Comparison of ENCODE assay signal across 8 cellular contexts in the genomic region with DNA sequence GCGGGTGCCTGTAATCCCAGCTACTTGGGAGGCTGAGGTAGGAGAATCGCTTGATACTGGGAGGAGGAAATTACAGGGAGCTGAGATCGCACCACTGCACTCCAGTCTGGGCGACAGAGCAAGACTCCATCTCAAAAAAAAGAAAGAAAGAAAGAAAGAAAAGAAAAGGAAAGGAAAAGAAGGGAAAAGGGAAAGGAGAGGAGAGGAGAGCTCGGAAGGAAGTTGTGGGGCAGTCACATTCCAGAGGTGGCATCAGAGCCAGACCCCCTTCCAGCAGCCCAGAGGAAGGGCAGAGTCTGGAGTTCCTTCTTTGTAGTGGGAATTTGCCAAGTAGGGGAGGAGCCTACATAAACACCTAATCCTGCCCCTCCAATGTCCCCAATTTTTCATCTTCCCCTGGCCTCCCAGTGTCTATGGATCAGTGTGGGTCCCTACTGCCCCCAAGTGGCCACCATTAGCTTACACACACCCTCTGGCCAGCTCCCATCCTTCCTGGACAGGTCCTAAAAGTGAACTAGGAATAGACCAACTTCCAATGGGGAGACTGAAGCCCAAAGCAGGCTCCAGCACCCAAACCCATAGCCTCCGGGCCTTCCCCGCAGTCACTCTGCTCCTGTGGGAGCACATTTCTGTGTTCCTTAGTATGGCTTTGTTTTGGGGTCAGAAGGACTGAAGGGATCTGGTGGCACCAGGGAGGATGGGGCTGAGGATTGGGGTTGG. TPM values are rescaled to one million over a fixed set of nuclear protein-coding genes. Genes with fewer than 3 reads are reported as not detected.
A peak's percentile ranks its signal among the peaks of the same experiment; 100 is the strongest.
DNase-seq lines count a peak whose midpoint lies in the region; ATAC-seq and TF ChIP-seq lines count a peak whose summit lies in the region.

No MANE protein-coding gene starts in this region.

- POLR2A ChIA-PET in HCT116 (lab: Charles Lee) = interaction anchor here (0.7 to 1.0 kb wide), 3 partner anchors 51 to 243 kb away, joined by 3 to 4 read pairs (median 3); no protein-coding TSS in a partner anchor

- H3K27me3 ChIP-seq in HCT116 (ENCODE audit: insufficient read depth, low read length) = no peaks in the 10 kb centered on the region

- RAD21 ChIA-PET in HCT116 (lab: Charles Lee; ENCODE audit: low non-redundant PET in 1 of 2, low total read pairs in 2 of 2, uncharacterized antibody in 2 of 2, unreplicated experiment in 2 of 2) = interaction anchor here (0.6 to 1.9 kb wide), 6 partner anchors 8 to 1069 kb away, joined by 3 to 12 read pairs (median 5); no protein-coding TSS in a partner anchor

- peak; percentile 91 for ATAC-seq in HCT116

- H3K27ac Mint-ChIP-seq in activated naive CD4-positive, alpha-beta T cell treated with anti-CD3 and anti-CD28 coated beads for 36 hours = no peak overlapping the region

- H3K36me3 ChIP-seq in HCT116 (ENCODE audit: control insufficient read depth in 1 of 2, insufficient read depth in 2 of 2, low read length in 2 of 2) = no peaks in the 10 kb centered on the region

- no peaks in the 10 kb centered on the region for H3K79me2 ChIP-seq in HCT116 (ENCODE audit: insufficient read depth, low read length)

- intact Hi-C loops in HCT116 (cut with micrococcal nuclease) (loop anchor here (1.0 kb wide), 3 partner anchors 51 to 234 kb away; no protein-coding TSS in a partner anchor), head of caudate nucleus (cut with DNase I) (loop anchor here (5.0 kb wide), 1 partner anchor 86 kb away; no protein-coding TSS in a partner anchor), posterior cingulate gyrus (cut with DNase I) (loop anchor here (1.0 kb wide), 1 partner anchor 85 kb away; no protein-coding TSS in a partner anchor)
- intact Hi-C loops in activated naive CD4-positive, alpha-beta T cell treated with anti-CD3 and anti-CD28 coated beads for 36 hours (cut with micrococcal nuclease) = loop anchor here (1.0 to 10.0 kb wide), 5 partner anchors 51 to 388 kb away; a partner anchor contains a TSS

- no peaks in the 10 kb centered on the region for H3K36me3 Mint-ChIP-seq in activated naive CD4-positive, alpha-beta T cell treated with anti-CD3 and anti-CD28 coated beads for 36 hours (ENCODE audit: low read depth)

- TF ChIP-seq RAD21 in HCT116 (IDR thresholded peaks at IDR 0.05; ENCODE audit: low read depth) = peak; percentile 89

- DNase-seq in D341Med (ENCODE audit: low spot score) (peak; percentile 79), HCT116 (ENCODE audit: low read depth, low spot score) (peak; percentile 69), NCI-H524 treated with DMSO at 0.1 percent for 48 hours (lab: John Stamatoyannopoulos, UW) (peak; percentile 15), head of caudate nucleus (peak in 41 of 42 donors; percentile 26 to 84 (median 63)), posterior cingulate gyrus (peak in 7 of 10 donors; percentile 54 to 94 (median 71)), amniotic stem cell (lab: John Stamatoyannopoulos, UW) (no peak), activated gamma-delta T cell (lab: John Stamatoyannopoulos, UW) (no peak)
- DNase-seq in activated naive CD4-positive, alpha-beta T cell treated with anti-CD3 and anti-CD28 coated beads for 36 hours = peak; percentile 60

- peak overlapping the region; percentile 7 for H2AFZ ChIP-seq in HCT116 (ENCODE audit: low read depth, low read length, poor library complexity, severe bottlenecking)

- no peak overlapping the region for H3K9ac ChIP-seq in HCT116 (ENCODE audit: low read length)

- no peaks in the 10 kb centered on the region for H3K9me2 ChIP-seq in HCT116 (ENCODE audit: insufficient read depth)

- no peak overlapping the region for H3K4me2 ChIP-seq in HCT116 (ENCODE audit: low read length)

- CTCF ChIA-PET in HCT116 (lab: Charles Lee) = interaction anchor here (0.6 to 3.6 kb wide), 22 partner anchors 9 to 225 kb away, joined by 3 to 24 read pairs (median 4); no protein-coding TSS in a partner anchor
- CTCF ChIA-PET in activated naive CD4-positive, alpha-beta T cell treated with anti-CD3 and anti-CD28 coated beads for 36 hours (lab: Charles Lee) = interaction anchor here (0.6 to 5.2 kb wide), 19 partner anchors 11 to 398 kb away, joined by 3 to 42 read pairs (median 4); a partner anchor contains a TSS

- no peak for TF ChIP-seq POLR2A in HCT116 (IDR thresholded peaks at IDR 0.05; ENCODE audit: borderline replicate concordance, extremely low read depth, insufficient read depth, insufficient read length)

- H3K4me1 Mint-ChIP-seq in activated naive CD4-positive, alpha-beta T cell treated with anti-CD3 and anti-CD28 coated beads for 36 hours (ENCODE audit: low read depth) = peaks cover 4% of the 10 kb centered on the region

- BruUV-seq in HCT116 (replicated peaks; lab: Mats Ljungman, UMichigan) = no TSS peak

- no peaks in the 10 kb centered on the region for H4K20me1 ChIP-seq in HCT116 (ENCODE audit: insufficient read depth)

- no peak overlapping the region for H3K4me3 Mint-ChIP-seq in activated naive CD4-positive, alpha-beta T cell treated with anti-CD3 and anti-CD28 coated beads for 36 hours

- H3K4me3 ChIP-seq in HCT116 (replicated peaks in 1 of 2; ENCODE audit: low read depth in 1 of 2, low read length in 2 of 2) = no peak overlapping the region

- peaks cover 21% of the 10 kb centered on the region for H3K27me3 Mint-ChIP-seq in activated naive CD4-positive, alpha-beta T cell treated with anti-CD3 and anti-CD28 coated beads for 36 hours (ENCODE audit: low read depth)

- no peaks in the 10 kb centered on the region for H3K9me3 ChIP-seq in HCT116 (ENCODE audit: control insufficient read depth in 1 of 2, insufficient read depth in 1 of 2, low read depth in 1 of 2, low read length in 2 of 2)

- peaks cover 4 to 19% of the 10 kb centered on the region in 2 experiments; a peak in 3 of 4 replicates for H3K4me1 ChIP-seq in HCT116 (ENCODE audit: control insufficient read depth in 1 of 2, insufficient read depth in 2 of 2, low read length in 2 of 2)

- peak; percentile 86 to 92 (median 91) for TF ChIP-seq CTCF in HCT116 (IDR thresholded peaks at IDR 0.05 in 2 of 3, conservative IDR thresholded peaks at IDR 0.05 in 1 of 3; ENCODE audit: borderline replicate concordance in 1 of 3, insufficient read depth in 1 of 3, low read depth in 2 of 3, low read length in 2 of 3)

- no peaks in the 10 kb centered on the region for H3K9me3 Mint-ChIP-seq in activated naive CD4-positive, alpha-beta T cell treated with anti-CD3 and anti-CD28 coated beads for 36 hours

- no peak overlapping the region for H3K27ac ChIP-seq in HCT116 (ENCODE audit: low read depth, low read length)

TF ChIP-seq in HCT116, 20 proteins besides CTCF, POLR2A, EP300 and RAD21:
- TF ChIP-seq ELF1 (IDR thresholded peaks at IDR 0.05; ENCODE audit: borderline replicate concordance, low read depth) (no peak), YY1 (IDR thresholded peaks at IDR 0.05; ENCODE audit: extremely low read depth, insufficient replicate concordance, low read depth, low read length) (no peak), POLR2AphosphoS5 (IDR thresholded peaks at IDR 0.05; ENCODE audit: low read depth, low read length) (no peak), CEBPB (IDR thresholded peaks at IDR 0.05; ENCODE audit: low read depth) (no peak), EZH2 (IDR thresholded peaks at IDR 0.05) (no peak)
- TF ChIP-seq, protein P1, sequence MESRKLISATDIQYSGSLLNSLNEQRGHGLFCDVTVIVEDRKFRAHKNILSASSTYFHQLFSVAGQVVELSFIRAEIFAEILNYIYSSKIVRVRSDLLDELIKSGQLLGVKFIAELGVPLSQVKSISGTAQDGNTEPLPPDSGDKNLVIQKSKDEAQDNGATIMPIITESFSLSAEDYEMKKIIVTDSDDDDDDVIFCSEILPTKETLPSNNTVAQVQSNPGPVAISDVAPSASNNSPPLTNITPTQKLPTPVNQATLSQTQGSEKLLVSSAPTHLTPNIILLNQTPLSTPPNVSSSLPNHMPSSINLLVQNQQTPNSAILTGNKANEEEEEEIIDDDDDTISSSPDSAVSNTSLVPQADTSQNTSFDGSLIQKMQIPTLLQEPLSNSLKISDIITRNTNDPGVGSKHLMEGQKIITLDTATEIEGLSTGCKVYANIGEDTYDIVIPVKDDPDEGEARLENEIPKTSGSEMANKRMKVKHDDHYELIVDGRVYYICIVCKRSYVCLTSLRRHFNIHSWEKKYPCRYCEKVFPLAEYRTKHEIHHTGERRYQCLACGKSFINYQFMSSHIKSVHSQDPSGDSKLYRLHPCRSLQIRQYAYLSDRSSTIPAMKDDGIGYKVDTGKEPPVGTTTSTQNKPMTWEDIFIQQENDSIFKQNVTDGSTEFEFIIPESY (IDR thresholded peaks at IDR 0.05; ENCODE audit: extremely low read depth, insufficient replicate concordance, low read length) = no peak
- TF ChIP-seq, protein P2, sequence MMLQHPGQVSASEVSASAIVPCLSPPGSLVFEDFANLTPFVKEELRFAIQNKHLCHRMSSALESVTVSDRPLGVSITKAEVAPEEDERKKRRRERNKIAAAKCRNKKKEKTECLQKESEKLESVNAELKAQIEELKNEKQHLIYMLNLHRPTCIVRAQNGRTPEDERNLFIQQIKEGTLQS (IDR thresholded peaks at IDR 0.05) = no peak
- TF ChIP-seq, protein P3, sequence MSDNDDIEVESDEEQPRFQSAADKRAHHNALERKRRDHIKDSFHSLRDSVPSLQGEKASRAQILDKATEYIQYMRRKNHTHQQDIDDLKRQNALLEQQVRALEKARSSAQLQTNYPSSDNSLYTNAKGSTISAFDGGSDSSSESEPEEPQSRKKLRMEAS (IDR thresholded peaks at IDR 0.05) = no peak
TF ChIP-seq in HCT116: peak in this region for 0.

RNA-seq across cellular contexts. Expression of a gene that starts 39.6 kb away (rescaled TPM):
- 524 TPM for total RNA-seq in HCT116 (2021; ENCODE audit: unreplicated experiment)
- polyA plus RNA-seq in HCT116 (2012) = 568 and 601 TPM in 2 replicates
- total RNA-seq in activated naive CD4-positive, alpha-beta T cell treated with anti-CD3 and anti-CD28 coated beads for 36 hours = 100 to 1,000 TPM; 106 to 115 TPM

Comparison
In these comparisons a context has a peak if more than half of its experiments do, and no peak if none do; other contexts are left out.
1. DNase-seq: peak in D341Med (single experiment), HCT116 (single experiment), NCI-H524 treated with DMSO at 0.1 percent for 48 hours (single experiment), activated naive CD4-positive, alpha-beta T cell treated with anti-CD3 and anti-CD28 coated beads for 36 hours (single experiment), head of caudate nucleus (41 of 42) and posterior cingulate gyrus (7 of 10); none in amniotic stem cell (single experiment) and activated gamma-delta T cell (single experiment).